In the genomic region with DNA sequence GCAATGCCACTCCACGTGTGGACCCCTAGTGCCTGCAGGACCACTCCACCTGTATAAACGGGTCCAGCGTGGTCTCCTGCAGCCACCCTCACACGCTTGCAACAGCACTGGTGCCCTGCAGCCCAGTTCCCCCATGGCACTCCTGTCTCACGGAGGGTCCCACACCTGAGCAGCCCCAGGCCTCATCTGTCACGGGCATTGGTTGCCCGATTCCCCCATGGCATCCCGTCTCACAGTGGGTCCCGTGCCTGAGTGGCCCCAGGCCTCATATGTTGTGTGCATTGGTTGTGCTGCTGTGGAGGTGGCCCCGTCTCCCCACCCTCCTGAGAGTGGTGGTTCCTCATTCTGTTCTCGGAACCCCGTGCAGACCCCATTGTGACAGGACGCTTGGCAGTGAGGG, we compare ENCODE assay signal across 27 cellular contexts.
"Had no signal": no experiment of that assay in that cellular context is flagged by ENCODE, and none has a peak within 500 bp of the region (broad histone marks: within the 10 kb centered on the region; RNA-seq: fewer than 3 reads in every experiment).

No MANE protein-coding gene starts in this region.

- H3K27ac Mint-ChIP-seq: natural killer cell treated with Interleukin-12 subunit alpha and Interleukin-12 subunit beta and Interleukin-15 and Interleukin-18, amount 100 ng/mL, for 72 hours; progenitor cell of endocrine pancreas; stimulated activated memory B cell treated with anti-CD40 and anti-IgM and Interleukin-4, amounts not matched to agents 10 μg/mL and 1 μg/mL and 100 μg/mL, for 72 hours had no signal

- H3K4me3 ChIP-seq: ovary, psoas muscle, right lobe of liver, sigmoid colon, stomach, thoracic aorta, thyroid gland, tibial nerve, upper lobe of left lung, uterus had no signal

- H3K27me3 Mint-ChIP-seq: naive B cell; naive thymus-derived CD8-positive, alpha-beta T cell; natural killer cell treated with Interleukin-12 subunit alpha and Interleukin-12 subunit beta and Interleukin-15 and Interleukin-18, amount 100 ng/mL, for 72 hours; progenitor cell of endocrine pancreas; stimulated activated memory B cell treated with anti-CD40 and anti-IgM and Interleukin-4, amounts not matched to agents 10 μg/mL and 1 μg/mL and 100 μg/mL, for 72 hours had no signal

- H3K9me3 ChIP-seq: ovary, psoas muscle, right lobe of liver, sigmoid colon, thoracic aorta, thyroid gland, tibial nerve, upper lobe of left lung, uterus had no signal

- FAIRE-seq: small intestine had no signal

- H3K27ac ChIP-seq: ovary, parathyroid adenoma, psoas muscle, right lobe of liver, sigmoid colon, stomach, thoracic aorta, tibial nerve, upper lobe of left lung, uterus had no signal

- ATAC-seq: naive thymus-derived CD8-positive, alpha-beta T cell; psoas muscle; stimulated activated memory B cell treated with anti-CD40 and anti-IgM and Interleukin-4, amounts not matched to agents 10 μg/mL and 1 μg/mL and 100 μg/mL, for 72 hours had no signal

- H3K36me3 ChIP-seq: ovary, uterus had no signal

- H3K4me3 Mint-ChIP-seq: naive B cell; naive thymus-derived CD8-positive, alpha-beta T cell; natural killer cell treated with Interleukin-12 subunit alpha and Interleukin-12 subunit beta and Interleukin-15 and Interleukin-18, amount 100 ng/mL, for 72 hours; nephron progenitor cell; neural crest cell; stimulated activated memory B cell treated with anti-CD40 and anti-IgM and Interleukin-4, amounts not matched to agents 10 μg/mL and 1 μg/mL and 100 μg/mL, for 72 hours had no signal

- DNase-seq: naive B cell; nephron progenitor cell; occipital lobe; ovary; psoas muscle; right cardiac atrium; right lobe of liver; sigmoid colon; stimulated activated CD4-positive, alpha-beta T cell treated with anti-CD3 and anti-CD28 coated beads, Interleukin-15, amount 100 ng/mL, for 24 hours; stimulated activated CD4-positive, alpha-beta T cell treated with anti-CD3 and anti-CD28 coated beads, Interleukin-2, amount 100 ng/mL, for 24 hours; stimulated activated CD4-positive, alpha-beta T cell treated with anti-CD3 and anti-CD28 coated beads, Interleukin-2, amount 100 ng/mL, for 48 hours; stimulated activated CD4-positive, alpha-beta T cell treated with anti-CD3 and anti-CD28 coated beads, Interleukin-4, amount 100 ng/mL, for 24 hours; stimulated activated naive CD4-positive, alpha-beta T cell treated with Interleukin-2 at 50 U/mL for 16 hours; stomach; thyroid gland; trophoblast cell; upper lobe of left lung; uterus had no signal

- H3K4me1 Mint-ChIP-seq: neural crest cell; stimulated activated memory B cell treated with anti-CD40 and anti-IgM and Interleukin-4, amounts not matched to agents 10 μg/mL and 1 μg/mL and 100 μg/mL, for 72 hours had no signal

- H2AFZ ChIP-seq: parathyroid adenoma had no signal

- H3K9ac ChIP-seq: parathyroid adenoma had no signal

- H3K4me1 ChIP-seq: parathyroid adenoma, right lobe of liver, sigmoid colon, stomach, tibial nerve, upper lobe of left lung, uterus had no signal

- H3K27me3 ChIP-seq: ovary, right lobe of liver, sigmoid colon, stomach, thyroid gland, tibial nerve, upper lobe of left lung, uterus had no signal

- H3K9me3 Mint-ChIP-seq: natural killer cell treated with Interleukin-12 subunit alpha and Interleukin-12 subunit beta and Interleukin-15 and Interleukin-18, amount 100 ng/mL, for 72 hours; neural crest cell had no signal
